In genomic region chr12:56160160-56160763, GRCh38 we compare ENCODE assay signal across 8 cellular contexts. TPM values are rescaled to one million over a fixed set of nuclear protein-coding genes. Genes with fewer than 3 reads are reported as not detected.
DNase-seq lines count a peak whose midpoint lies in the region; ATAC-seq, FAIRE-seq and TF ChIP-seq lines count a peak whose summit lies in the region.

No MANE protein-coding gene starts in this region.

- H3K9ac ChIP-seq in GM23248 (peak overlapping the region; percentile 97), colonic mucosa (ENCODE audit: low read depth in 2 of 2, low read length in 2 of 2) (peak overlapping the region; percentile 93 to 100)

- no peaks in the 10 kb centered on the region for H3K27me3 ChIP-seq in GM23248 (replicated peaks; ENCODE audit: insufficient read depth)
- H3K27me3 ChIP-seq in colonic mucosa, result no peaks in the 10 kb centered on the region

- 17% methylated on average over 7 of the region's 7 CpGs for WGBS in GM23248 (ENCODE audit: low coverage in 1 of 2, low lambda C conversion rate in 2 of 2, missing lambda C conversion rate in 2 of 2), 2 experiments

- no peak for ATAC-seq in naive B cell (ENCODE audit: low read depth in 2 of 2)
- no peak for ATAC-seq in HG03175 (IDR thresholded peaks at IDR 0.05; ENCODE audit: unreplicated experiment)
- ATAC-seq in HG03521 (IDR thresholded peaks at IDR 0.05; ENCODE audit: unreplicated experiment), result no peak

- H3K36me3 Mint-ChIP-seq in naive B cell, result peaks cover 4 to 42% of the 10 kb centered on the region in 2 donors

- no peaks in the 10 kb centered on the region for H3K9me3 Mint-ChIP-seq in naive B cell

- no peak for FAIRE-seq in HTR-8/SVneo (lab: Jason Lieb, UNC)

- peaks cover 46% of the 10 kb centered on the region for H3K79me2 ChIP-seq in GM23248 (ENCODE audit: insufficient read depth)

- no peak for TF ChIP-seq CTCF in colonic mucosa (IDR thresholded peaks at IDR 0.05)

- 0 out of 2 replicates have a peak, but pooled peaks cover 9% of the 10 kb centered on the region for H4K20me1 ChIP-seq in GM23248 (ENCODE audit: insufficient read depth)

- no peaks in the 10 kb centered on the region for H3K27me3 Mint-ChIP-seq in naive B cell

- DNase-seq in GM23248 (peak; percentile 71), colonic mucosa (no peak), naive B cell (no peak), HTR-8/SVneo (ENCODE audit: insufficient read length, low spot score) (no peak)
- peak; percentile 10 to 36 (median 25) for DNase-seq in activated CD4-positive, CD25-positive, alpha-beta regulatory T cell (lab: John Stamatoyannopoulos, UW)

- H3K4me3 ChIP-seq in GM23248 (peak overlapping the region; percentile 85), colonic mucosa (peak overlapping the region; percentile 76)

- intact Hi-C loops in colonic mucosa (cut with DNase I), result loop anchor here (5.0 kb wide), 1 partner anchor 33 kb away; the partner anchor contains the start of gene ESYT1

- H3K9me3 ChIP-seq in GM23248 (ENCODE audit: low read depth) (no peaks in the 10 kb centered on the region), colonic mucosa (no peaks in the 10 kb centered on the region)

- H3K9me2 ChIP-seq in GM23248 (ENCODE audit: insufficient read depth), result no peaks in the 10 kb centered on the region

- H2AFZ ChIP-seq in GM23248, result no peak overlapping the region

- H3K4me2 ChIP-seq in GM23248 (ENCODE audit: unreplicated experiment), result peak overlapping the region; percentile 99

- in situ Hi-C loops in GM23248 (cut with MboI), result no loop called here

- H3K27ac Mint-ChIP-seq in naive B cell, result peak overlapping the region; percentile 67 to 99 (median 95)

- peak overlapping the region; percentile 40 to 100 (median 95) for H3K4me3 Mint-ChIP-seq in naive B cell

- peaks cover 44 to 52% (median 47%) of the 10 kb centered on the region in 3 donors for H3K4me1 Mint-ChIP-seq in naive B cell

- H3F3A ChIP-seq in GM23248 (ENCODE audit: insufficient read depth), result peaks cover 77% of the 10 kb centered on the region

- H3K36me3 ChIP-seq in GM23248 (ENCODE audit: low read depth) (peaks cover 20% of the 10 kb centered on the region), colonic mucosa (peaks cover 16% of the 10 kb centered on the region)

- peaks cover 14% of the 10 kb centered on the region for H3K4me1 ChIP-seq in GM23248 (ENCODE audit: insufficient read depth)
- peaks cover 8% of the 10 kb centered on the region for H3K4me1 ChIP-seq in colonic mucosa

- peak overlapping the region; percentile 89 for H3K27ac ChIP-seq in GM23248
- peak overlapping the region; percentile 96 for H3K27ac ChIP-seq in colonic mucosa
- H3K27ac ChIP-seq in temporal lobe (ENCODE audit: low read depth, low read length), result peak overlapping the region; percentile 94

RNA-seq across cellular contexts. Expression of gene MYL6, which starts 2.1 kb away (rescaled TPM):
- 2,633 and 2,662 TPM in 2 replicates for total RNA-seq in GM23248 (2014; rRNA removed; shearing (Covaris generic))
- 3,948 and 3,969 TPM in 2 replicates for polyA plus RNA-seq in GM23248 (2016; fragmentation: Nextera tagmentation; extraction: Ambion mirVana)
- 1,000 to 10,000 TPM; 1,641 to 1,922 TPM for total RNA-seq in colonic mucosa
- 1,000 to 10,000 TPM; 1,680 to 2,679 (median 1,914) TPM for polyA plus RNA-seq in naive B cell (ENCODE audit: low read depth in 6 of 6)
- total RNA-seq in temporal lobe, result 442 TPM

RNA-seq across cellular contexts. Expression of gene MYL6B, which starts 7.9 kb away (rescaled TPM):
- total RNA-seq in GM23248 (2014; rRNA removed; shearing (Covaris generic)), result 23.5 and 53.2 TPM in 2 replicates
- polyA plus RNA-seq in GM23248 (2016; fragmentation: Nextera tagmentation; extraction: Ambion mirVana) (67.8 and 72.8 TPM in 2 replicates), naive B cell (ENCODE audit: low read depth in 6 of 6) (10 to 100 TPM; 14.2 to 35.1 (median 20.2) TPM)
- total RNA-seq in colonic mucosa (10 to 100 TPM; 18.6 to 19.1 TPM), temporal lobe (79.4 TPM)

RNA-seq across cellular contexts. Expression of gene SMARCC2, which starts 29.0 kb away (rescaled TPM):
- total RNA-seq in GM23248 (2014; rRNA removed; shearing (Covaris generic)), result 23.4 and 34.0 TPM in 2 replicates
- polyA plus RNA-seq in GM23248 (2016; fragmentation: Nextera tagmentation; extraction: Ambion mirVana) (64.3 and 66.9 TPM in 2 replicates), naive B cell (ENCODE audit: low read depth in 6 of 6) (100 to 1,000 TPM in 1 of 6 donors, 10 to 100 TPM in 5; 33.3 to 112 (median 64.8) TPM)
- total RNA-seq in colonic mucosa (10 to 100 TPM; 80.1 to 84.2 TPM), temporal lobe (84.3 TPM)

RNA-seq across cellular contexts. Expression of gene ESYT1, which starts 32.2 kb away (rescaled TPM):
- 164 and 216 TPM in 2 replicates for total RNA-seq in GM23248 (2014; rRNA removed; shearing (Covaris generic))
- polyA plus RNA-seq in GM23248 (2016; fragmentation: Nextera tagmentation; extraction: Ambion mirVana) (108 and 115 TPM in 2 replicates), naive B cell (ENCODE audit: low read depth in 6 of 6) (100 to 1,000 TPM; 145 to 293 (median 196) TPM)
- total RNA-seq in colonic mucosa (10 to 100 TPM; 63.9 to 72.8 TPM), temporal lobe (19.2 TPM)

RNA-seq across cellular contexts. Expression of gene ZC3H10, which starts 42.2 kb away (rescaled TPM):
- total RNA-seq in GM23248 (2014; rRNA removed; shearing (Covaris generic)), result 1.9 and 2.7 TPM in 2 replicates
- 3.0 and 3.3 TPM in 2 replicates for polyA plus RNA-seq in GM23248 (2016; fragmentation: Nextera tagmentation; extraction: Ambion mirVana)
- 1 to 10 TPM; 3.5 to 6.1 TPM for total RNA-seq in colonic mucosa
- 1 to 10 TPM; 1.0 to 7.8 (median 3.4) TPM for polyA plus RNA-seq in naive B cell (ENCODE audit: low read depth in 6 of 6)
- total RNA-seq in temporal lobe, result 3.9 TPM

Comparison
In these comparisons a context has a peak if more than half of its experiments do, and no peak if none do; other contexts are left out.
1. DNase-seq: peak in GM23248 (single experiment) and activated CD4-positive, CD25-positive, alpha-beta regulatory T cell (4 of 4); none in colonic mucosa (single experiment), naive B cell (single experiment) and HTR-8/SVneo (single experiment).
2. Peak in every context shown above with its lines, with median percentiles within 50 percentile points of each other: H3K27ac ChIP-seq.